Comparison of ENCODE assay signal across 1 cellular context in the genomic region with DNA sequence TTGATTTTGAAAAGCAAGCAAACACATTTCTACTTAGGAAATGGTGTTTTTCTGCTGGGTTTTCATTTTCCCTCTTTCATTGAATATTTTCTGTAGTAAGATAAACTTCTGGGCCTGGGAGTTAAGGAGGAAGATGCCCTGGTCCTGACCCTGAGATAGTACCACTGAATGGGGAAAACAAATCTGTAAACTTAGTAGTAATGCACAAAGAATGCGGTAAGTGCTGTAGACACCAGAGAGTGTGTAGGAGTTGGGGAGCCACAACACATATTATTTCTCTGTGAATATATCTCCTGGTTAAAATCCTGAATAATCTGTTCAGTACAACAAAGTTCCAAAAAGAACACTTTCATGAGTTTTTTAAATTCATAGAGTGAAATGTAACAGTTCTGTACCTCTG.
TF ChIP-seq lines count a peak whose summit lies in the region.

No MANE protein-coding gene starts in this region.

TF ChIP-seq in IMR-90, 13 proteins besides CTCF, POLR2A, EP300 and RAD21 (continued from another document):
- TF ChIP-seq, protein P1, sequence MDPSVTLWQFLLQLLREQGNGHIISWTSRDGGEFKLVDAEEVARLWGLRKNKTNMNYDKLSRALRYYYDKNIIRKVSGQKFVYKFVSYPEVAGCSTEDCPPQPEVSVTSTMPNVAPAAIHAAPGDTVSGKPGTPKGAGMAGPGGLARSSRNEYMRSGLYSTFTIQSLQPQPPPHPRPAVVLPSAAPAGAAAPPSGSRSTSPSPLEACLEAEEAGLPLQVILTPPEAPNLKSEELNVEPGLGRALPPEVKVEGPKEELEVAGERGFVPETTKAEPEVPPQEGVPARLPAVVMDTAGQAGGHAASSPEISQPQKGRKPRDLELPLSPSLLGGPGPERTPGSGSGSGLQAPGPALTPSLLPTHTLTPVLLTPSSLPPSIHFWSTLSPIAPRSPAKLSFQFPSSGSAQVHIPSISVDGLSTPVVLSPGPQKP (IDR thresholded peaks at IDR 0.05; ENCODE audit: borderline replicate concordance, low read depth, low read length), result no peak
- TF ChIP-seq MXI1 (IDR thresholded peaks at IDR 0.05; ENCODE audit: borderline replicate concordance, low read depth, low read length), result no peak
